Comparison of ENCODE assay signal across 2 cellular contexts in genomic region chr2:176188969-176189665, GRCh38.
TF ChIP-seq lines count a peak whose summit lies in the region.

No MANE protein-coding gene starts in this region.

TF ChIP-seq in H1, 55 proteins besides CTCF, POLR2A, EP300 and RAD21:
- TF ChIP-seq JUN (IDR thresholded peaks at IDR 0.05; ENCODE audit: low read depth, low read length) (no peak), KDM5A (IDR thresholded peaks at IDR 0.05; ENCODE audit: low read length) (no peak), ASH2L (IDR thresholded peaks at IDR 0.05; ENCODE audit: low read length) (peak; percentile 19), CREB1 (IDR thresholded peaks at IDR 0.05) (no peak), EZH2 (IDR thresholded peaks at IDR 0.05; ENCODE audit: low read depth, low read length, severe bottlenecking) (peak; percentile 99), ZNF274 (IDR thresholded peaks at IDR 0.05; ENCODE audit: borderline replicate concordance, extremely low read depth, low read length) (no peak), E2F6 (IDR thresholded peaks at IDR 0.05) (no peak; the same call in none of the 2 replicates), GABPA (IDR thresholded peaks at IDR 0.05; ENCODE audit: borderline replicate concordance, insufficient read depth, low read length) (no peak), CBX8 (IDR thresholded peaks at IDR 0.05; ENCODE audit: borderline replicate concordance, low read depth, low read length) (peak; percentile 97), KDM4A (IDR thresholded peaks at IDR 0.05; ENCODE audit: low read depth, low read length, severe bottlenecking) (peak; percentile 77), TAF1 (IDR thresholded peaks at IDR 0.05; ENCODE audit: low read depth, low read length) (no peak), CTBP2 (IDR thresholded peaks at IDR 0.05; ENCODE audit: borderline replicate concordance, insufficient read depth, insufficient read length, low read length) (no peak)

TF ChIP-seq in neural cell, 6 proteins besides CTCF, POLR2A, EP300 and RAD21:
- TF ChIP-seq EZH2 (IDR thresholded peaks at IDR 0.05; ENCODE audit: borderline replicate concordance, insufficient read depth, low read length, poor library complexity, severe bottlenecking) (peak; percentile 22), TAF1 (IDR thresholded peaks at IDR 0.05; ENCODE audit: low read depth) (no peak)
